Comparison of ENCODE assay signal across 8 cellular contexts in genomic region chr12:123633379-123634141, GRCh38. TPM values are rescaled to one million over a fixed set of nuclear protein-coding genes. Genes with fewer than 3 reads are reported as not detected.
DNase-seq lines count a peak whose midpoint lies in the region; ATAC-seq and TF ChIP-seq lines count a peak whose summit lies in the region.

Gene EIF2B1 (minus strand): TSS chr12:123633686. CDS start chr12:123633557, 129 bp downstream.
Gene GTF2H3 (plus strand): TSS chr12:123633829. CDS start chr12:123633860, 31 bp downstream.

- DNase-seq in NCI-H2196 treated with DMSO at 0.1 percent for 48 hours (lab: John Stamatoyannopoulos, UW; ENCODE audit: unreplicated experiment): peak; percentile 92
- peak; percentile 94 to 95 for DNase-seq in breast epithelium (ENCODE audit: low spot score in 2 of 2)

- intact Hi-C loops in breast epithelium (cut with DNase I; ENCODE audit: low total_unique reads): no loop called here

- TF ChIP-seq POLR2A in breast epithelium (IDR thresholded peaks at IDR 0.05): peak; percentile 57

- H3K4me3 ChIP-seq in ACC112 (ENCODE audit: low read depth, low read length) (peak within 1 kb of the TSS; percentile 88), breast epithelium (peak within 1 kb of the TSS; percentile 64 to 94 (median 77)), iPS-18c (ENCODE audit: insufficient read depth, low read depth, low read length) (peak within 1 kb of the TSS; percentile 96), skin epidermis (peak within 1 kb of the TSS; percentile 75 to 98 (median 84))

- H3K27me3 ChIP-seq in ACC112 (ENCODE audit: insufficient read depth, low read length) (no peaks in the 10 kb centered on the region), breast epithelium (no peaks in the 10 kb centered on the region)

- H3K9me3 ChIP-seq in breast epithelium (no peaks in the 10 kb centered on the region), iPS-18c (ENCODE audit: control insufficient read depth, insufficient read depth, low read length) (no peaks in the 10 kb centered on the region)

- no peak for TF ChIP-seq CTCF in VCaP (conservative IDR thresholded peaks at IDR 0.05)
- TF ChIP-seq CTCF in breast epithelium (IDR thresholded peaks at IDR 0.05): no peak

- ATAC-seq in GM18870 (IDR thresholded peaks at IDR 0.05; ENCODE audit: unreplicated experiment): peak; percentile 90
- ATAC-seq in HG03135 (IDR thresholded peaks at IDR 0.05; ENCODE audit: unreplicated experiment): peak; percentile 94

- H3K4me1 ChIP-seq in ACC112 (ENCODE audit: control insufficient read depth, insufficient read depth, low read length, unreplicated experiment) (peaks cover 6% of the 10 kb centered on the region), breast epithelium (peaks cover 0 to 10% of the 10 kb centered on the region in 2 donors)

- H3K36me3 ChIP-seq in ACC112 (ENCODE audit: insufficient read depth, low read length) (0 out of 2 replicates have a peak, but pooled peaks cover 3% of the 10 kb centered on the region), breast epithelium (no peaks in the 10 kb centered on the region)

- H2AFZ ChIP-seq in ACC112 (ENCODE audit: low read length, unreplicated experiment): peak within 1 kb of the TSS; percentile 70

- peaks cover 49% of the 10 kb centered on the region for H3K79me2 ChIP-seq in ACC112 (ENCODE audit: control insufficient read depth, insufficient read depth, low read length, unreplicated experiment)

- peak within 1 kb of the TSS; percentile 61 for H3K27ac ChIP-seq in ACC112 (ENCODE audit: low read depth, low read length)
- H3K27ac ChIP-seq in VCaP: peak within 1 kb of the TSS; percentile 87
- H3K27ac ChIP-seq in breast epithelium: peak within 1 kb of the TSS; percentile 80 to 89
- peak within 1 kb of the TSS in 20 of 21 experiments; percentile 27 to 92 (median 85) for H3K27ac ChIP-seq in skin epidermis

RNA-seq across cellular contexts. Expression of gene EIF2B1, which starts in this region (rescaled TPM):
- total RNA-seq in breast epithelium: 100 to 1,000 TPM; 133 to 162 (median 147) TPM

RNA-seq across cellular contexts. Expression of gene GTF2H3, which starts in this region (rescaled TPM):
- total RNA-seq in breast epithelium: 10 to 100 TPM; 13.0 to 28.1 (median 23.3) TPM

Comparison
In these comparisons a context has a peak if more than half of its experiments do, and no peak if none do; other contexts are left out.
1. Peak in every context shown above with its lines: DNase-seq, ATAC-seq, H3K4me3 ChIP-seq and H3K27ac ChIP-seq.